ENCODE assay signal across 1 cellular context in the genomic region with DNA sequence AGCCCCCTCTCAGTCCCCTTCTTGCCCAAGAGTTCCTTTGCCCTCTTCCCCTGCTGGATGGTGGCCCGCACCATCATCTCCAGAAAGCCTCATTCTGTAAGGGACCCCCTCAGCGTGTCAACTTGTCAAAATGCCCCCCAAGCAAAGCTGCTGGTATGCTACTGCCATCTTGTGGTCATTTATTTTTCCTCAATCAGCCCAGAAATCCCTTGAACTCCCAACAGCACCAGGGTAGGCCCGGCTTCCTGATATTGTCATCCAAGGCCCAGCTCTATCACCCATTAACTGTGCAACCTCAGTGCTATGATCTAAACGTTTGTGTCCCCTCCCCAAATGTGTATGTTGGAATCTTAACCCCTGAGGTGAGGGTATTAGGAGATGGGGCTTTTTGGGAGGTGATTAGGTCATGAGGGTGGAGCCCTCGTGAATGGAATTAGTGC.
TF ChIP-seq lines count a peak whose summit lies in the region.

No MANE protein-coding gene starts in this region.

TF ChIP-seq in HepG2, 621 proteins besides CTCF, POLR2A, EP300 and RAD21:
- TF ChIP-seq, protein P1, sequence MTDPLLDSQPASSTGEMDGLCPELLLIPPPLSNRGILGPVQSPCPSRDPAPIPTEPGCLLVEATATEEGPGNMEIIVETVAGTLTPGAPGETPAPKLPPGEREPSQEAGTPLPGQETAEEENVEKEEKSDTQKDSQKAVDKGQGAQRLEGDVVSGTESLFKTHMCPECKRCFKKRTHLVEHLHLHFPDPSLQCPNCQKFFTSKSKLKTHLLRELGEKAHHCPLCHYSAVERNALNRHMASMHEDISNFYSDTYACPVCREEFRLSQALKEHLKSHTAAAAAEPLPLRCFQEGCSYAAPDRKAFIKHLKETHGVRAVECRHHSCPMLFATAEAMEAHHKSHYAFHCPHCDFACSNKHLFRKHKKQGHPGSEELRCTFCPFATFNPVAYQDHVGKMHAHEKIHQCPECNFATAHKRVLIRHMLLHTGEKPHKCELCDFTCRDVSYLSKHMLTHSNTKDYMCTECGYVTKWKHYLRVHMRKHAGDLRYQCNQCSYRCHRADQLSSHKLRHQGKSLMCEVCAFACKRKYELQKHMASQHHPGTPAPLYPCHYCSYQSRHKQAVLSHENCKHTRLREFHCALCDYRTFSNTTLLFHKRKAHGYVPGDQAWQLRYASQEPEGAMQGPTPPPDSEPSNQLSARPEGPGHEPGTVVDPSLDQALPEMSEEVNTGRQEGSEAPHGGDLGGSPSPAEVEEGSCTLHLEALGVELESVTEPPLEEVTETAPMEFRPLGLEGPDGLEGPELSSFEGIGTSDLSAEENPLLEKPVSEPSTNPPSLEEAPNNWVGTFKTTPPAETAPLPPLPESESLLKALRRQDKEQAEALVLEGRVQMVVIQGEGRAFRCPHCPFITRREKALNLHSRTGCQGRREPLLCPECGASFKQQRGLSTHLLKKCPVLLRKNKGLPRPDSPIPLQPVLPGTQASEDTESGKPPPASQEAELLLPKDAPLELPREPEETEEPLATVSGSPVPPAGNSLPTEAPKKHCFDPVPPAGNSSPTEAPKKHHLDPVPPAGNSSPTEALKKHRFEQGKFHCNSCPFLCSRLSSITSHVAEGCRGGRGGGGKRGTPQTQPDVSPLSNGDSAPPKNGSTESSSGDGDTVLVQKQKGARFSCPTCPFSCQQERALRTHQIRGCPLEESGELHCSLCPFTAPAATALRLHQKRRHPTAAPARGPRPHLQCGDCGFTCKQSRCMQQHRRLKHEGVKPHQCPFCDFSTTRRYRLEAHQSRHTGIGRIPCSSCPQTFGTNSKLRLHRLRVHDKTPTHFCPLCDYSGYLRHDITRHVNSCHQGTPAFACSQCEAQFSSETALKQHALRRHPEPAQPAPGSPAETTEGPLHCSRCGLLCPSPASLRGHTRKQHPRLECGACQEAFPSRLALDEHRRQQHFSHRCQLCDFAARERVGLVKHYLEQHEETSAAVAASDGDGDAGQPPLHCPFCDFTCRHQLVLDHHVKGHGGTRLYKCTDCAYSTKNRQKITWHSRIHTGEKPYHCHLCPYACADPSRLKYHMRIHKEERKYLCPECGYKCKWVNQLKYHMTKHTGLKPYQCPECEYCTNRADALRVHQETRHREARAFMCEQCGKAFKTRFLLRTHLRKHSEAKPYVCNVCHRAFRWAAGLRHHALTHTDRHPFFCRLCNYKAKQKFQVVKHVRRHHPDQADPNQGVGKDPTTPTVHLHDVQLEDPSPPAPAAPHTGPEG (CRISPR knock-in tag; IDR thresholded peaks at IDR 0.05): 0 out of 2 replicates have a peak, but pooled peaks have one; percentile 30
- TF ChIP-seq, protein P2, sequence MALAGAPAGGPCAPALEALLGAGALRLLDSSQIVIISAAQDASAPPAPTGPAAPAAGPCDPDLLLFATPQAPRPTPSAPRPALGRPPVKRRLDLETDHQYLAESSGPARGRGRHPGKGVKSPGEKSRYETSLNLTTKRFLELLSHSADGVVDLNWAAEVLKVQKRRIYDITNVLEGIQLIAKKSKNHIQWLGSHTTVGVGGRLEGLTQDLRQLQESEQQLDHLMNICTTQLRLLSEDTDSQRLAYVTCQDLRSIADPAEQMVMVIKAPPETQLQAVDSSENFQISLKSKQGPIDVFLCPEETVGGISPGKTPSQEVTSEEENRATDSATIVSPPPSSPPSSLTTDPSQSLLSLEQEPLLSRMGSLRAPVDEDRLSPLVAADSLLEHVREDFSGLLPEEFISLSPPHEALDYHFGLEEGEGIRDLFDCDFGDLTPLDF (CRISPR knock-in tag; IDR thresholded peaks at IDR 0.05): 0 out of 2 replicates have a peak, but pooled peaks have one; percentile 20
- no peak for TF ChIP-seq ZNF570 (CRISPR knock-in tag; IDR thresholded peaks at IDR 0.05; ENCODE audit: borderline replicate concordance)
- peak; percentile 72 for TF ChIP-seq STAG1 (CRISPR knock-in tag; IDR thresholded peaks at IDR 0.05)
- TF ChIP-seq ZFX (CRISPR knock-in tag; IDR thresholded peaks at IDR 0.05; ENCODE audit: low read depth): peak; percentile 42
- no peak for TF ChIP-seq ZNF414 (CRISPR knock-in tag; IDR thresholded peaks at IDR 0.05)
- peak; percentile 63 for TF ChIP-seq SMC3 (IDR thresholded peaks at IDR 0.05; ENCODE audit: low read length)
- no peak for TF ChIP-seq MEIS1 (CRISPR knock-in tag; IDR thresholded peaks at IDR 0.05; ENCODE audit: borderline replicate concordance)
- TF ChIP-seq AKAP8 (CRISPR knock-in tag; IDR thresholded peaks at IDR 0.05): no peak
- no peak for TF ChIP-seq ZNF24 (IDR thresholded peaks at IDR 0.05)
- TF ChIP-seq ZNF264 (CRISPR knock-in tag; IDR thresholded peaks at IDR 0.05): peak; percentile 66; the same call in 1 of the 2 replicates
